21 cellular contexts compared by ENCODE assay signal in the genomic region with DNA sequence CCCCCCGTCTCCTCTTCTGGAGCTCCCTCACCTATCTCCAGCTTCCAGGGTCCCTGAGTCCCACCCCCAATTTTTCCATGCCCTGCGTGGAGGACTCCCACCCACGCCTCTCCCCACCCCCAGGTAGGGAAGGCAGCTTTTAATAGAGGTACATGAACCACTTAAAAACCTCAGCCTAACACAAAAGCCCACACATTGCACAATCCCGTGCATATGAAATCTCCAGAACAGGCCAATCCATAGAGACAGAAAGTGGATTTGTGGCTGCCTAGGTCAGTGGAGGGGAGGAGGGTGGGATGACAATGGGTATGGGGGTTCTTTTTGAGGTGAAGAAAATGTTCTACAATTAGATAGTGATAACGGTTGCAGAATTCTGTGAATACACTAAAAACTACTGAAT.
"Had no signal": no experiment of that assay in that cellular context is flagged by ENCODE, and none has a peak within 500 bp of the region (broad histone marks: within the 10 kb centered on the region; RNA-seq: fewer than 3 reads in every experiment).

No MANE protein-coding gene starts in this region.

- H3K27ac ChIP-seq: SK-N-MC had no signal

- DNase-seq: activated CD4-positive, alpha-beta memory T cell treated with anti-CD3 and anti-CD28 coated beads, Interleukin-2, amount 10 ng/mL, durations not matched to agents 7 days and 5 days; activated CD4-positive, alpha-beta T cell treated with anti-CD3 and anti-CD28 coated beads, Interleukin-2, amount 10 ng/mL, durations not matched to agents 7 days and 5 days; activated CD4-positive, CD25-positive, alpha-beta regulatory T cell; activated gamma-delta T cell; activated naive CD4-positive, alpha-beta T cell treated with anti-CD3 and anti-CD28 coated beads for 36 hours; activated T-cell treated with anti-CD3 and anti-CD28 coated beads for 4 hours; activated T-cell treated with anti-CD3 and anti-CD28 coated beads, Interleukin-2, amount 50 U/mL, for 48 hours; anterior cingulate cortex; caudate nucleus; Karpas-422; NCI-H1092 treated with DMSO at 0.1 percent for 48 hours; NCI-H1417 treated with DMSO at 0.1 percent for 48 hours; NCI-H1694; NCI-H2029 treated with DMSO at 0.1 percent for 48 hours; NCI-H510A treated with DMSO at 0.1 percent for 48 hours; T-cell; T-helper 2 cell; T1000 had no signal

- ATAC-seq: activated T-helper 17 cell treated with anti-CD3 and anti-CD28 coated beads, Interleukin-2, amount 50 U/mL, for 72 hours; Right ventricle myocardium inferior; T-cell had no signal
